1 cellular context compared by ENCODE assay signal in the genomic region with DNA sequence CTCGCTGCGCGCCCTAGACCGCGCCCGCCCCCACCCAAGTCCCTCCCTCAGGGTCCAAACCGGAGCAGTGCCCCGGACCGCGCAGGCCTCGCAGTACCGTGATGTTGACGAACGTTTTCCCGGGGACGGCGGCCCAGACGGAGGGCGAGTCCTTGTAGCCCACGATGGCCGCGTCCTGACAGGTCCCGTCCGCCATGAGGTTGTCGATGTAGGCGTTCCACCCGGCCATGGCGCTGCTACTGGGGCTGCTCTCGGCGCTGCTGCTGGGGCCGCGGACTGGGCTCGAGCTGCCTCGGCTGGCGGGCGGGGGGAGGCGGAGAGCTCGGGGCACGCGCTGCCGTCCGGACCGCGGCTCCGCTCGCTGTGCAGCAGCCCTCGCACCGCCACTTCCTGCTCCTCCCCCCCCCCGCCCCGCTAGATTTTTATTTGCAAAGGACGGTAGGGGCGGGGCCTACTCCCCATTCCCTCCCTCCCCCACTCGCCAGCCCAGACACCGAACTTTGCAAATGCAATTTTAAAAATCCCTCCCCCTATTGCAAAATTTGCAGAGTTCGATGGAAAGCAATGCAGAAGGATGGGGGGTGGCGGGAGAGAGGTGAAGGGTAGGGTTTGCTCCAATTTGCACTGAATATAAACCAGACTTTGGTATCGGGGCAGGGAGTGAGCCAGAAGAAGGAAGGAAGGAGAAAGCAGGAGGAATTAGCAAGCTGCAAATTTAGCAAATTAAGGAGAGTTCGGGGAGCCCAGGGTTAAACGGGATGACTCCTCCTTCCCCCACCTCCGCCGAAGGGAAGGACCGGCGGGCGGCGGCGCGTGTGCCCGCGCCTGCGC.
TF ChIP-seq lines count a peak whose summit lies in the region.

A gene (minus strand): TSS at position 365 of the 831 bp plus-strand sequence. CDS start 136 bp downstream, at position 229.

TF ChIP-seq in HepG2, 621 proteins besides CTCF, POLR2A, EP300 and RAD21 (continued from another document and continues in another):
- TF ChIP-seq SSRP1 (CRISPR knock-in tag; IDR thresholded peaks at IDR 0.05) (no peak), ZNF850 (CRISPR knock-in tag; conservative IDR thresholded peaks at IDR 0.05) (0 out of 2 replicates have a peak, but pooled peaks have one; percentile 45), MYNN (CRISPR knock-in tag; IDR thresholded peaks at IDR 0.05; ENCODE audit: low read depth) (0 out of 2 replicates have a peak, but pooled peaks have one; percentile 59), ZNF20 (CRISPR knock-in tag; IDR thresholded peaks at IDR 0.05) (peak; percentile 63; the same call in 1 of the 2 replicates), ZNF564 (CRISPR knock-in tag; IDR thresholded peaks at IDR 0.05) (0 out of 2 replicates have a peak, but pooled peaks have one; percentile 43), ZNF234 (CRISPR knock-in tag; conservative IDR thresholded peaks at IDR 0.05) (0 out of 2 replicates have a peak, but pooled peaks have one; percentile 88), CHCHD3 (CRISPR knock-in tag; IDR thresholded peaks at IDR 0.05) (0 out of 2 replicates have a peak, but pooled peaks have one; percentile 10), ZNF83 (CRISPR knock-in tag; IDR thresholded peaks at IDR 0.05; ENCODE audit: borderline replicate concordance) (0 out of 2 replicates have a peak, but pooled peaks have one; percentile 82), ZNF788 (CRISPR knock-in tag; IDR thresholded peaks at IDR 0.05; ENCODE audit: borderline replicate concordance) (peak; percentile 18; the same call in 1 of the 2 replicates), MZF1 (CRISPR knock-in tag; IDR thresholded peaks at IDR 0.05; ENCODE audit: borderline replicate concordance) (no peak), PITX1 (CRISPR knock-in tag; IDR thresholded peaks at IDR 0.05) (no peak), ZNF780A (CRISPR knock-in tag; IDR thresholded peaks at IDR 0.05) (0 out of 2 replicates have a peak, but pooled peaks have one; percentile 14), SOX13 (IDR thresholded peaks at IDR 0.05) (no peak), SOX13 (CRISPR knock-in tag; conservative IDR thresholded peaks at IDR 0.05 in 1 of 2, IDR thresholded peaks at IDR 0.05 in 1 of 2) (no peak), NAIF1 (CRISPR knock-in tag; IDR thresholded peaks at IDR 0.05; ENCODE audit: borderline replicate concordance) (no peak), KDM4B (CRISPR knock-in tag; IDR thresholded peaks at IDR 0.05) (0 out of 2 replicates have a peak, but pooled peaks have one; percentile 34), ZNF264 (CRISPR knock-in tag; IDR thresholded peaks at IDR 0.05) (peak; percentile 49; the same call in 1 of the 2 replicates), POGZ (CRISPR knock-in tag; IDR thresholded peaks at IDR 0.05) (0 out of 2 replicates have a peak, but pooled peaks have one; percentile 6), ZFX (CRISPR knock-in tag; IDR thresholded peaks at IDR 0.05; ENCODE audit: low read depth) (peak; percentile 23; the same call in 1 of the 2 replicates), HNF4A (CRISPR knock-in tag; IDR thresholded peaks at IDR 0.05) (no peak), SRY (CRISPR knock-in tag; IDR thresholded peaks at IDR 0.05) (peak; percentile 85; the same call in 1 of the 2 replicates), SRF (IDR thresholded peaks at IDR 0.05; ENCODE audit: low read depth, low read length) (no peak), KAT7 (CRISPR knock-in tag; IDR thresholded peaks at IDR 0.05; ENCODE audit: borderline replicate concordance) (peak; percentile 80; the same call in 1 of the 2 replicates), ZNF709 (CRISPR knock-in tag; IDR thresholded peaks at IDR 0.05) (peak; percentile 85; the same call in 1 of the 2 replicates), U2AF1 (optimal IDR thresholded peaks at IDR 0.05; ENCODE audit: low read depth, low read length) (no peak), NRL (CRISPR knock-in tag; IDR thresholded peaks at IDR 0.05; ENCODE audit: borderline replicate concordance) (peak; percentile 54), IKZF4 (CRISPR knock-in tag; IDR thresholded peaks at IDR 0.05; ENCODE audit: borderline replicate concordance, low read depth, not compliant biosample characterization) (peak; percentile 94)
- TF ChIP-seq, protein P1, sequence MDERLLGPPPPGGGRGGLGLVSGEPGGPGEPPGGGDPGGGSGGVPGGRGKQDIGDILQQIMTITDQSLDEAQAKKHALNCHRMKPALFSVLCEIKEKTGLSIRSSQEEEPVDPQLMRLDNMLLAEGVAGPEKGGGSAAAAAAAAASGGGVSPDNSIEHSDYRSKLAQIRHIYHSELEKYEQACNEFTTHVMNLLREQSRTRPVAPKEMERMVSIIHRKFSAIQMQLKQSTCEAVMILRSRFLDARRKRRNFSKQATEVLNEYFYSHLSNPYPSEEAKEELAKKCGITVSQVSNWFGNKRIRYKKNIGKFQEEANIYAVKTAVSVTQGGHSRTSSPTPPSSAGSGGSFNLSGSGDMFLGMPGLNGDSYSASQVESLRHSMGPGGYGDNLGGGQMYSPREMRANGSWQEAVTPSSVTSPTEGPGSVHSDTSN (CRISPR knock-in tag; IDR thresholded peaks at IDR 0.05): no peak
- TF ChIP-seq, protein P2, sequence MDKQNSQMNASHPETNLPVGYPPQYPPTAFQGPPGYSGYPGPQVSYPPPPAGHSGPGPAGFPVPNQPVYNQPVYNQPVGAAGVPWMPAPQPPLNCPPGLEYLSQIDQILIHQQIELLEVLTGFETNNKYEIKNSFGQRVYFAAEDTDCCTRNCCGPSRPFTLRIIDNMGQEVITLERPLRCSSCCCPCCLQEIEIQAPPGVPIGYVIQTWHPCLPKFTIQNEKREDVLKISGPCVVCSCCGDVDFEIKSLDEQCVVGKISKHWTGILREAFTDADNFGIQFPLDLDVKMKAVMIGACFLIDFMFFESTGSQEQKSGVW (CRISPR knock-in tag; IDR thresholded peaks at IDR 0.05; ENCODE audit: borderline replicate concordance): no peak
- TF ChIP-seq, protein P3, sequence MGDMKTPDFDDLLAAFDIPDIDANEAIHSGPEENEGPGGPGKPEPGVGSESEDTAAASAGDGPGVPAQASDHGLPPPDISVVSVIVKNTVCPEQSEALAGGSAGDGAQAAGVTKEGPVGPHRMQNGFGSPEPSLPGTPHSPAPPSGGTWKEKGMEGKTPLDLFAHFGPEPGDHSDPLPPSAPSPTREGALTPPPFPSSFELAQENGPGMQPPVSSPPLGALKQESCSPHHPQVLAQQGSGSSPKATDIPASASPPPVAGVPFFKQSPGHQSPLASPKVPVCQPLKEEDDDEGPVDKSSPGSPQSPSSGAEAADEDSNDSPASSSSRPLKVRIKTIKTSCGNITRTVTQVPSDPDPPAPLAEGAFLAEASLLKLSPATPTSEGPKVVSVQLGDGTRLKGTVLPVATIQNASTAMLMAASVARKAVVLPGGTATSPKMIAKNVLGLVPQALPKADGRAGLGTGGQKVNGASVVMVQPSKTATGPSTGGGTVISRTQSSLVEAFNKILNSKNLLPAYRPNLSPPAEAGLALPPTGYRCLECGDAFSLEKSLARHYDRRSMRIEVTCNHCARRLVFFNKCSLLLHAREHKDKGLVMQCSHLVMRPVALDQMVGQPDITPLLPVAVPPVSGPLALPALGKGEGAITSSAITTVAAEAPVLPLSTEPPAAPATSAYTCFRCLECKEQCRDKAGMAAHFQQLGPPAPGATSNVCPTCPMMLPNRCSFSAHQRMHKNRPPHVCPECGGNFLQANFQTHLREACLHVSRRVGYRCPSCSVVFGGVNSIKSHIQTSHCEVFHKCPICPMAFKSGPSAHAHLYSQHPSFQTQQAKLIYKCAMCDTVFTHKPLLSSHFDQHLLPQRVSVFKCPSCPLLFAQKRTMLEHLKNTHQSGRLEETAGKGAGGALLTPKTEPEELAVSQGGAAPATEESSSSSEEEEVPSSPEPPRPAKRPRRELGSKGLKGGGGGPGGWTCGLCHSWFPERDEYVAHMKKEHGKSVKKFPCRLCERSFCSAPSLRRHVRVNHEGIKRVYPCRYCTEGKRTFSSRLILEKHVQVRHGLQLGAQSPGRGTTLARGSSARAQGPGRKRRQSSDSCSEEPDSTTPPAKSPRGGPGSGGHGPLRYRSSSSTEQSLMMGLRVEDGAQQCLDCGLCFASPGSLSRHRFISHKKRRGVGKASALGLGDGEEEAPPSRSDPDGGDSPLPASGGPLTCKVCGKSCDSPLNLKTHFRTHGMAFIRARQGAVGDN (CRISPR knock-in tag; IDR thresholded peaks at IDR 0.05): peak; percentile 66
- TF ChIP-seq, protein P4, sequence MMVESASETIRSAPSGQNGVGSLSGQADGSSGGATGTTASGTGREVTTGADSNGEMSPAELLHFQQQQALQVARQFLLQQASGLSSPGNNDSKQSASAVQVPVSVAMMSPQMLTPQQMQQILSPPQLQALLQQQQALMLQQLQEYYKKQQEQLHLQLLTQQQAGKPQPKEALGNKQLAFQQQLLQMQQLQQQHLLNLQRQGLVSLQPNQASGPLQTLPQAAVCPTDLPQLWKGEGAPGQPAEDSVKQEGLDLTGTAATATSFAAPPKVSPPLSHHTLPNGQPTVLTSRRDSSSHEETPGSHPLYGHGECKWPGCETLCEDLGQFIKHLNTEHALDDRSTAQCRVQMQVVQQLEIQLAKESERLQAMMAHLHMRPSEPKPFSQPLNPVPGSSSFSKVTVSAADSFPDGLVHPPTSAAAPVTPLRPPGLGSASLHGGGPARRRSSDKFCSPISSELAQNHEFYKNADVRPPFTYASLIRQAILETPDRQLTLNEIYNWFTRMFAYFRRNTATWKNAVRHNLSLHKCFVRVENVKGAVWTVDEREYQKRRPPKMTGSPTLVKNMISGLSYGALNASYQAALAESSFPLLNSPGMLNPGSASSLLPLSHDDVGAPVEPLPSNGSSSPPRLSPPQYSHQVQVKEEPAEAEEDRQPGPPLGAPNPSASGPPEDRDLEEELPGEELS (CRISPR knock-in tag; IDR thresholded peaks at IDR 0.05): 0 out of 2 replicates have a peak, but pooled peaks have one; percentile 29
- TF ChIP-seq, protein P5, sequence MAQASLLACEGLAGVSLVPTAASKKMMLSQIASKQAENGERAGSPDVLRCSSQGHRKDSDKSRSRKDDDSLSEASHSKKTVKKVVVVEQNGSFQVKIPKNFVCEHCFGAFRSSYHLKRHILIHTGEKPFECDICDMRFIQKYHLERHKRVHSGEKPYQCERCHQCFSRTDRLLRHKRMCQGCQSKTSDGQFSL (CRISPR knock-in tag; IDR thresholded peaks at IDR 0.05): peak; percentile 67; the same call in 1 of the 2 replicates
- TF ChIP-seq, protein P6, sequence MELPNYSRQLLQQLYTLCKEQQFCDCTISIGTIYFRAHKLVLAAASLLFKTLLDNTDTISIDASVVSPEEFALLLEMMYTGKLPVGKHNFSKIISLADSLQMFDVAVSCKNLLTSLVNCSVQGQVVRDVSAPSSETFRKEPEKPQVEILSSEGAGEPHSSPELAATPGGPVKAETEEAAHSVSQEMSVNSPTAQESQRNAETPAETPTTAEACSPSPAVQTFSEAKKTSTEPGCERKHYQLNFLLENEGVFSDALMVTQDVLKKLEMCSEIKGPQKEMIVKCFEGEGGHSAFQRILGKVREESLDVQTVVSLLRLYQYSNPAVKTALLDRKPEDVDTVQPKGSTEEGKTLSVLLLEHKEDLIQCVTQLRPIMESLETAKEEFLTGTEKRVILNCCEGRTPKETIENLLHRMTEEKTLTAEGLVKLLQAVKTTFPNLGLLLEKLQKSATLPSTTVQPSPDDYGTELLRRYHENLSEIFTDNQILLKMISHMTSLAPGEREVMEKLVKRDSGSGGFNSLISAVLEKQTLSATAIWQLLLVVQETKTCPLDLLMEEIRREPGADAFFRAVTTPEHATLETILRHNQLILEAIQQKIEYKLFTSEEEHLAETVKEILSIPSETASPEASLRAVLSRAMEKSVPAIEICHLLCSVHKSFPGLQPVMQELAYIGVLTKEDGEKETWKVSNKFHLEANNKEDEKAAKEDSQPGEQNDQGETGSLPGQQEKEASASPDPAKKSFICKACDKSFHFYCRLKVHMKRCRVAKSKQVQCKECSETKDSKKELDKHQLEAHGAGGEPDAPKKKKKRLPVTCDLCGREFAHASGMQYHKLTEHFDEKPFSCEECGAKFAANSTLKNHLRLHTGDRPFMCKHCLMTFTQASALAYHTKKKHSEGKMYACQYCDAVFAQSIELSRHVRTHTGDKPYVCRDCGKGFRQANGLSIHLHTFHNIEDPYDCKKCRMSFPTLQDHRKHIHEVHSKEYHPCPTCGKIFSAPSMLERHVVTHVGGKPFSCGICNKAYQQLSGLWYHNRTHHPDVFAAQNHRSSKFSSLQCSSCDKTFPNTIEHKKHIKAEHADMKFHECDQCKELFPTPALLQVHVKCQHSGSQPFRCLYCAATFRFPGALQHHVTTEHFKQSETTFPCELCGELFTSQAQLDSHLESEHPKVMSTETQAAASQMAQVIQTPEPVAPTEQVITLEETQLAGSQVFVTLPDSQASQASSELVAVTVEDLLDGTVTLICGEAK (IDR thresholded peaks at IDR 0.05): no peak
- TF ChIP-seq, protein P6 (CRISPR knock-in tag; IDR thresholded peaks at IDR 0.05): peak; percentile 57
- TF ChIP-seq, protein P7, sequence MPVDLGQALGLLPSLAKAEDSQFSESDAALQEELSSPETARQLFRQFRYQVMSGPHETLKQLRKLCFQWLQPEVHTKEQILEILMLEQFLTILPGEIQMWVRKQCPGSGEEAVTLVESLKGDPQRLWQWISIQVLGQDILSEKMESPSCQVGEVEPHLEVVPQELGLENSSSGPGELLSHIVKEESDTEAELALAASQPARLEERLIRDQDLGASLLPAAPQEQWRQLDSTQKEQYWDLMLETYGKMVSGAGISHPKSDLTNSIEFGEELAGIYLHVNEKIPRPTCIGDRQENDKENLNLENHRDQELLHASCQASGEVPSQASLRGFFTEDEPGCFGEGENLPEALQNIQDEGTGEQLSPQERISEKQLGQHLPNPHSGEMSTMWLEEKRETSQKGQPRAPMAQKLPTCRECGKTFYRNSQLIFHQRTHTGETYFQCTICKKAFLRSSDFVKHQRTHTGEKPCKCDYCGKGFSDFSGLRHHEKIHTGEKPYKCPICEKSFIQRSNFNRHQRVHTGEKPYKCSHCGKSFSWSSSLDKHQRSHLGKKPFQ (CRISPR knock-in tag; IDR thresholded peaks at IDR 0.05; ENCODE audit: insufficient replicate concordance): no peak
